Comparison of ENCODE assay signal across 30 cellular contexts in the genomic region with DNA sequence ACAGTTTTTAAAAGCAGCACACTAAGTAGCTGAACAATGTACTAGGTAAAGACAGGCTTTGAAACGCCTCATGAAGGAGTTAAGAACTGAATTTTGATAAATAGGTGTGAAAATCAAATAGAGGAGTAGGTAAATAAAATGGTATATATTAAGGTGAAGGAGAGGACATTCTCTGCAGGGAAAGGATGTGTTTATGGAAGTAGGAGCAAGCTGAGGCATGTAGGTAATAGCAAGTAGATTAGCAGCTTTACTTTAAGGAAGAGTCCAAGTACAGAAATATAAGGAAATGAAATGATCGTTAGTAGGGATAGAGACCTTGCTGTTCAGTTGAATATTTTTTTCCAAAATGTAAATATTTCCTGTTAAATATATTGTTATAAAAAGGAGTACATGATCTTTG. TPM values are rescaled to one million over a fixed set of nuclear protein-coding genes. Genes with fewer than 3 reads are reported as not detected.
DNase-seq lines count a peak whose midpoint lies in the region; ATAC-seq, FAIRE-seq and TF ChIP-seq lines count a peak whose summit lies in the region.
"Had no signal": no experiment of that assay in that cellular context is flagged by ENCODE, and none has a peak within 500 bp of the region (broad histone marks: within the 10 kb centered on the region; RNA-seq: fewer than 3 reads in every experiment).

No MANE protein-coding gene starts in this region.

- H3K4me3 Mint-ChIP-seq in WTC11, result no peak overlapping the region
- H3K4me3 Mint-ChIP-seq: B cell; CD8-positive, alpha-beta T cell; IgD-negative memory B cell had no signal

- H3K27me3 ChIP-seq in keratinocyte (ENCODE audit: control insufficient read depth, extremely low read depth, insufficient read depth, low read length) (no peaks in the 10 kb centered on the region), osteoblast (ENCODE audit: insufficient read depth, low read length) (no peaks in the 10 kb centered on the region)

- ATAC-seq in WTC11 (no peak), left cardiac atrium (no peak)
- ATAC-seq: A549; CD8-positive, alpha-beta T cell; HCT116 had no signal

- H3K4me2 ChIP-seq in keratinocyte (ENCODE audit: control insufficient read depth, extremely low read depth, insufficient read depth, low read depth, low read length), result peak overlapping the region; percentile 78
- no peak overlapping the region for H3K4me2 ChIP-seq in osteoblast (ENCODE audit: insufficient read depth, low read length)
- H3K4me2 ChIP-seq: A549, KMS-11 had no signal

- H3K4me1 Mint-ChIP-seq in WTC11, result peaks cover 50% of the 10 kb centered on the region

- H3K36me3 ChIP-seq in keratinocyte (ENCODE audit: control insufficient read depth in 2 of 2, extremely low read depth in 1 of 2, insufficient read depth in 2 of 2, low read length in 2 of 2) (peaks cover 2% of the 10 kb centered on the region in 2 experiments), osteoblast (ENCODE audit: insufficient read depth, low read length) (no peaks in the 10 kb centered on the region)

- DNase-seq in WTC11 (ENCODE audit: low spot score) (no peak), epithelial cell of esophagus (ENCODE audit: low read depth) (peak; percentile 61), keratinocyte (ENCODE audit: low read depth, low spot score) (no peak), osteoblast (ENCODE audit: insufficient read length, low spot score, missing footprints) (peak; percentile 13), NCI-H1417 (lab: John Stamatoyannopoulos, UW) (no peak), foreskin melanocyte (no peak), hepatic stellate cell (ENCODE audit: low spot score) (no peak), left cardiac atrium (no peak)
- DNase-seq: Caco-2; CD8-positive, alpha-beta T cell; DMS 273 treated with DMSO at 0.1 percent for 48 hours; DMS79 treated with DMSO at 0.1 percent for 48 hours; GF-D8; NCI-H1048; NCI-H1417 treated with DMSO at 0.1 percent for 48 hours; NCI-H1694 treated with DMSO at 0.1 percent for 48 hours; NCI-H2081; NCI-H2227 treated with DMSO at 0.1 percent for 48 hours; NCI-H510A; NCI-H69; SIG-M5 had no signal

- H3K9me3 Mint-ChIP-seq in WTC11, result peaks cover 25% of the 10 kb centered on the region

- H3K27me3 Mint-ChIP-seq in WTC11 (ENCODE audit: low read depth), result no peaks in the 10 kb centered on the region
- H3K27me3 Mint-ChIP-seq: B cell, IgD-negative memory B cell had no signal

- no peak overlapping the region for H3K4me3 ChIP-seq in epithelial cell of esophagus (ENCODE audit: low read length)
- H3K4me3 ChIP-seq in keratinocyte (ENCODE audit: control insufficient read depth in 2 of 3, extremely low read depth in 1 of 3, insufficient read depth in 2 of 3, low read depth in 1 of 3, low read length in 3 of 3), result peak overlapping the region in 2 of 3 experiments; percentile 43 to 53
- no peak overlapping the region for H3K4me3 ChIP-seq in osteoblast (ENCODE audit: insufficient read depth, low read length)
- H3K4me3 ChIP-seq: A549, SK-N-MC had no signal

- intact Hi-C loops in left cardiac atrium (cut with DNase I), result no loop called here

- no peak overlapping the region for H2AFZ ChIP-seq in keratinocyte (ENCODE audit: control insufficient read depth, low read length)
- H2AFZ ChIP-seq in osteoblast (ENCODE audit: low read length), result no peak overlapping the region

- H3K4me1 ChIP-seq in keratinocyte (ENCODE audit: control insufficient read depth, extremely low read depth, insufficient read depth, low read length) (peaks cover 24% of the 10 kb centered on the region), osteoblast (ENCODE audit: insufficient read depth, low read length) (no peaks in the 10 kb centered on the region)
- H3K4me1 ChIP-seq: A549 had no signal

- peaks cover 100% of the 10 kb centered on the region for H3K79me2 ChIP-seq in keratinocyte (ENCODE audit: control insufficient read depth, insufficient read depth, low read length)
- H3K79me2 ChIP-seq in osteoblast (ENCODE audit: insufficient read depth, low read length), result peaks cover 94% of the 10 kb centered on the region

- CTCF ChIA-PET in WTC11 (lab: Charles Lee), result interaction anchor here (1.2 to 1.5 kb wide), 2 partner anchors 13 to 48 kb away, joined by 3 to 10 read pairs; partner anchors contain the start of gene METAP1

- dilution Hi-C loops in keratinocyte (cut with MboI; ENCODE audit: extremely low pct_ligation_motif_present, low sequenced_read_pairs), result no loop called here

- H3K27ac Mint-ChIP-seq in WTC11, result peak overlapping the region; percentile 83
- H3K27ac Mint-ChIP-seq: B cell; CD8-positive, alpha-beta T cell had no signal

- peaks cover 33% of the 10 kb centered on the region for H3K36me3 Mint-ChIP-seq in WTC11

- no peaks in the 10 kb centered on the region for H3K9me1 ChIP-seq in keratinocyte (ENCODE audit: control insufficient read depth, extremely low read depth, insufficient read depth, low read length)

- peak overlapping the region; percentile 26 for H3K27ac ChIP-seq in keratinocyte (ENCODE audit: control insufficient read depth, insufficient read depth, low read length)
- no peak overlapping the region for H3K27ac ChIP-seq in osteoblast (ENCODE audit: low read depth, low read length)
- H3K27ac ChIP-seq: A549, C4-2B, HL-60, KMS-11, SK-N-MC had no signal

- peak overlapping the region; percentile 9 for H3K9ac ChIP-seq in keratinocyte (ENCODE audit: control insufficient read depth, extremely low read depth, insufficient read depth, low read length)
- H3K9ac ChIP-seq: KMS-11 had no signal

- peaks cover 5% of the 10 kb centered on the region for H4K20me1 ChIP-seq in keratinocyte (ENCODE audit: control insufficient read depth, extremely low read depth, insufficient read depth, low read length)
- H4K20me1 ChIP-seq in osteoblast (ENCODE audit: insufficient read depth, low read length), result no peaks in the 10 kb centered on the region

- POLR2A ChIA-PET in WTC11 (lab: Charles Lee), result no interaction called here

- FAIRE-seq in keratinocyte (lab: Jason Lieb, UNC), result no peak
- FAIRE-seq: A549, GM12891 had no signal

- no peak for TF ChIP-seq CTCF in WTC11 (IDR thresholded peaks at IDR 0.05)
- TF ChIP-seq CTCF in epithelial cell of esophagus (IDR thresholded peaks at IDR 0.05; ENCODE audit: insufficient read depth, low read depth, low read length, missing control alignments), result no peak
- TF ChIP-seq CTCF in keratinocyte (optimal IDR thresholded peaks at IDR 0.05 in 1 of 3, IDR thresholded peaks at IDR 0.05 in 1 of 3, conservative IDR thresholded peaks at IDR 0.05 in 1 of 3; ENCODE audit: extremely low read depth in 1 of 3, insufficient read depth in 2 of 3, low read length in 3 of 3), result no peak
- no peak for TF ChIP-seq CTCF in osteoblast (IDR thresholded peaks at IDR 0.05; ENCODE audit: extremely low read depth, low read depth, low read length)

- no peaks in the 10 kb centered on the region for H3K9me3 ChIP-seq in keratinocyte (ENCODE audit: control insufficient read depth, low read depth, low read length)
- H3K9me3 ChIP-seq in osteoblast (ENCODE audit: low read depth, low read length), result no peaks in the 10 kb centered on the region

TF ChIP-seq in WTC11, 78 proteins besides CTCF, POLR2A, EP300 and RAD21 (continues in another document):
- no peak for TF ChIP-seq TCF7 (CRISPR knock-in tag; IDR thresholded peaks at IDR 0.05; ENCODE audit: low read depth)
- TF ChIP-seq, protein P1, sequence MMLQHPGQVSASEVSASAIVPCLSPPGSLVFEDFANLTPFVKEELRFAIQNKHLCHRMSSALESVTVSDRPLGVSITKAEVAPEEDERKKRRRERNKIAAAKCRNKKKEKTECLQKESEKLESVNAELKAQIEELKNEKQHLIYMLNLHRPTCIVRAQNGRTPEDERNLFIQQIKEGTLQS (CRISPR knock-in tag; conservative IDR thresholded peaks at IDR 0.05), result no peak
- no peak for TF ChIP-seq ZSCAN18 (CRISPR knock-in tag; IDR thresholded peaks at IDR 0.05)
- no peak for TF ChIP-seq ZNF232 (CRISPR knock-in tag; IDR thresholded peaks at IDR 0.05)
- TF ChIP-seq GTF2I (CRISPR knock-in tag; conservative IDR thresholded peaks at IDR 0.05), result no peak
- TF ChIP-seq SMAD3 (CRISPR knock-in tag; IDR thresholded peaks at IDR 0.05; ENCODE audit: borderline replicate concordance), result no peak

RNA-seq across cellular contexts. Expression of gene METAP1, which starts 12.5 kb away (rescaled TPM):
- 86.7 to 102 TPM (median 91.4 TPM) in 3 replicates for total RNA-seq in WTC11 (2021)
- polyA plus RNA-seq in keratinocyte, result 43.9 to 89.4 TPM (median 88.8 TPM) in 3 replicates
- polyA plus RNA-seq in keratinocyte (2011; ENCODE audit: low read depth), result 210 TPM
- polyA plus RNA-seq in keratinocyte (2011; cell fraction: cytosol; rRNA removed), result 50.3 and 90.5 TPM in 2 replicates
- 72.3 and 90.4 TPM in 2 replicates for polyA plus RNA-seq in keratinocyte (2011; cell fraction: nucleus; rRNA removed)
- polyA plus RNA-seq in keratinocyte (2012; ENCODE audit: low replicate concordance), result 41.6 and 60.3 TPM in 2 replicates
- 47.2 to 91.9 TPM (median 64.3 TPM) in 3 replicates for polyA minus RNA-seq in keratinocyte
- 38.8 TPM for polyA minus RNA-seq in keratinocyte (2011; cell fraction: cytosol; rRNA and poly(A)+ RNA removed)
- polyA minus RNA-seq in keratinocyte (2011; cell fraction: nucleus; rRNA and poly(A)+ RNA removed), result 35.7 and 72.4 TPM in 2 replicates
- 48.6 and 52.8 TPM in 2 replicates for total RNA-seq in osteoblast
- 10 to 100 TPM; 38.0 to 50.0 TPM for total RNA-seq in left cardiac atrium

Comparison
In these comparisons a context has a peak if more than half of its experiments do, and no peak if none do; other contexts are left out.
1. DNase-seq: peak in epithelial cell of esophagus (single experiment) and osteoblast (single experiment); none in WTC11 (single experiment), keratinocyte (single experiment), NCI-H1417 (0 of 3), foreskin melanocyte (single experiment), hepatic stellate cell (single experiment) and left cardiac atrium (single experiment).
2. H3K4me3 ChIP-seq: peak in keratinocyte (2 of 3); none in epithelial cell of esophagus (single experiment) and osteoblast (single experiment).